1 cellular context compared by ENCODE assay signal in genomic region chr1:24632776-24633175, GRCh38.
TF ChIP-seq lines count a peak whose summit lies in the region.

No MANE protein-coding gene starts in this region.

TF ChIP-seq in HepG2, 621 proteins besides CTCF, POLR2A, EP300 and RAD21 (continued from another document):
- TF ChIP-seq ZBTB33 (CRISPR knock-in tag; IDR thresholded peaks at IDR 0.05) (no peak), ZSCAN22 (CRISPR knock-in tag; IDR thresholded peaks at IDR 0.05) (no peak), ELF4 (CRISPR knock-in tag; IDR thresholded peaks at IDR 0.05; ENCODE audit: borderline replicate concordance) (no peak)
TF ChIP-seq in HepG2: peak in this region for 0.
